ENCODE assay signal across 8 cellular contexts in the genomic region with DNA sequence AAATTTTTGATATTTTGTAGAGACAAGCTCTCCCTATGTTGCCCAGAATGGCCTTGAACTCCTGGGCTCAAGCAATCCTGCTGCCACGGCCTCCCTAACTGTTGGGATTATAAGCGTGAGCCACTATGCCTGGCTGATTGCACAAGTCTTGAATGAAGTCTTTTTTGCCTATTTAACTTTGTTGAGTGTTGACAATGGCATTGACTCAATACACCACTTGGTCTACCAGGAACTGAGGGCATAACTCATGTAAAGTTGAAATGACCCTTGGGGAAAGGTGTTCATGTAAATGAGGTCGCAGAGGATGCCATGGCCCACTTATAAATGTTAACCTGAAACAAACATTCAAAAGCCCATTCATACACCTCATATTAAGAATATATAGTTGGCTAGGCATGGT. TPM values are rescaled to one million over a fixed set of nuclear protein-coding genes. Genes with fewer than 3 reads are reported as not detected.
"Had no signal": no experiment of that assay in that cellular context is flagged by ENCODE, and none has a peak within 500 bp of the region (broad histone marks: within the 10 kb centered on the region; RNA-seq: fewer than 3 reads in every experiment).

No MANE protein-coding gene starts in this region.

- H3K27ac ChIP-seq: HL-60 had no signal

- H3K36me3 ChIP-seq: HAP-1 had no signal

- H3K4me1 ChIP-seq: HAP-1 had no signal

- H3K9me3 ChIP-seq: HAP-1 had no signal

- ATAC-seq: GM23338, HCT116, K562 had no signal

- H3K4me2 ChIP-seq: GM23338 had no signal

- H2AFZ ChIP-seq: GM23338 had no signal

- DNase-seq: HFFc6, IMR-90 had no signal

- H3K4me3 ChIP-seq: GM23338, HAP-1, K562 had no signal

RNA-seq across cellular contexts. Expression of gene UCMA, which starts 7.4 kb away (rescaled TPM):
- total RNA-seq: HFFc6, HT1080, IMR-90, K562 had no signal
- polyA plus RNA-seq: IMR-90, K562 had no signal
